8 cellular contexts compared by ENCODE assay signal in the genomic region with DNA sequence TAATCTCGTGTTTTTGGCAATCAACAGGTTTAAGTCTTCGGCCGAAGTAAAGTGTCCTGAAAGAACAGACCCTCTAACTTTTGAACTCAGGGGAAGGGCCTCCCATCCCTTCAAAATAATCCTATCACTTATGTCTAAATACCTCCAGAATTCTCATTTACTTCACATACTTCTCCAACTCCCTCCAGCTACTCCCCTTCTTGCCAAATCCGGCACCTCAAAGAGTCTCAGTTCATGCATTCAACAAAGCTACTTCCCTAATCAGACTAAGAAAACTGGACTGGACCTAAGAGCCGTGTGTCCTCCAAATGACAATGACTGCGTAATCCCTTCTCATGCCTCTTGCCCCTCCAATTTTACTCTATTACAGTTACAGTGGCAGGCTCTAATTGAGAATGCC. TPM values are rescaled to one million over a fixed set of nuclear protein-coding genes. Genes with fewer than 3 reads are reported as not detected.
DNase-seq lines count a peak whose midpoint lies in the region; ATAC-seq, FAIRE-seq and TF ChIP-seq lines count a peak whose summit lies in the region.

No MANE protein-coding gene starts in this region.

- peak overlapping the region in 3 of 4 experiments; percentile 38 to 99 (median 89); a peak in 6 of 7 replicates for H3K9ac ChIP-seq in H1 (replicated peaks in 1 of 4; ENCODE audit: extremely low read depth in 1 of 4, low read depth in 3 of 4, low read length in 3 of 4)

- H3K9me3 ChIP-seq in PC-9 (ENCODE audit: insufficient read depth, low read depth) (no peaks in the 10 kb centered on the region), H1 (ENCODE audit: insufficient read depth in 2 of 2, low read depth in 1 of 2, low read length in 1 of 2) (no peaks in the 10 kb centered on the region), prostate gland (no peaks in the 10 kb centered on the region), body of pancreas (no peaks in the 10 kb centered on the region)

- H2AK5ac ChIP-seq in H1 (ENCODE audit: low read depth, low read length), result no peak overlapping the region

- H3K4me2 ChIP-seq in PC-9, result peak overlapping the region; percentile 96
- H3K4me2 ChIP-seq in H1 (ENCODE audit: insufficient read depth in 1 of 2, low read depth in 2 of 2, low read length in 2 of 2), result peak overlapping the region; percentile 73 to 80

- H3K79me1 ChIP-seq in H1 (ENCODE audit: low read depth, low read length), result peaks cover 9% of the 10 kb centered on the region; the same call in 1 of the 2 replicates

- no peak overlapping the region for H4K5ac ChIP-seq in H1 (ENCODE audit: insufficient read length, low read depth, low read length)

- H2BK20ac ChIP-seq in H1 (ENCODE audit: low read length), result no peak overlapping the region

- ATAC-seq in GM21423 (IDR thresholded peaks at IDR 0.05; ENCODE audit: unreplicated experiment) (no peak), body of pancreas (no peak)

- 90 to 100% methylated on average over 1 to 6 of the region's 6 CpGs for WGBS in H1 (ENCODE audit: extremely low coverage in 1 of 2, insufficient coverage in 1 of 2, insufficient read length in 1 of 2, insufficient replicate concordance in 2 of 2, low coverage in 1 of 2, low lambda C conversion rate in 2 of 2, missing lambda C conversion rate in 1 of 2), 2 experiments
- WGBS in prostate gland, result 50% methylated on average over 6 of the region's 6 CpGs
- WGBS in body of pancreas, 2 donors, result 33 to 42% methylated on average over 6 of the region's 6 CpGs

- no peak overlapping the region for H2BK12ac ChIP-seq in H1 (ENCODE audit: low read depth, low read length)

- peaks cover 37% of the 10 kb centered on the region for H4K20me1 ChIP-seq in PC-9 (ENCODE audit: insufficient read depth)
- H4K20me1 ChIP-seq in H1 (replicated peaks in 1 of 2; ENCODE audit: control insufficient read depth in 1 of 2, insufficient read depth in 2 of 2, low read length in 2 of 2), result peaks cover 0 to 13% of the 10 kb centered on the region in 2 experiments

- POLR2A ChIA-PET in PC-9 (lab: Charles Lee; ENCODE audit: unreplicated experiment) (interaction anchor here (0.6 kb wide), 1 partner anchor 1730 kb away, joined by 3 read pairs; no protein-coding TSS in a partner anchor), H1 (lab: Charles Lee; ENCODE audit: partially characterized antibody) (interaction anchor here (0.6 to 5.7 kb wide), 12 partner anchors 10 to 98 kb away, joined by 3 to 50 read pairs (median 4); partner anchors contain the start of genes CPSF7, CYB561A3, SDHAF2 and TMEM138)

- no peak overlapping the region for H3K14ac ChIP-seq in H1 (ENCODE audit: insufficient read length)

- H3K36me3 ChIP-seq in PC-9 (ENCODE audit: low read depth) (peaks cover 11% of the 10 kb centered on the region), H1 (ENCODE audit: control insufficient read depth in 2 of 4, insufficient read depth in 4 of 4, low read length in 3 of 4) (peaks cover 10 to 29% (median 25%) of the 10 kb centered on the region in 4 experiments), prostate gland (peaks cover 0 to 7% of the 10 kb centered on the region in 2 donors), body of pancreas (replicated peaks in 1 of 2; ENCODE audit: insufficient read depth in 1 of 2, low read depth in 2 of 2) (peaks cover 0 to 8% of the 10 kb centered on the region in 2 donors)

- no peak overlapping the region for H3K23ac ChIP-seq in H1 (ENCODE audit: insufficient read length)

- DNase-seq in GM12864 (ENCODE audit: low read depth) (no peak), PC-9 (no peak), H1 (ENCODE audit: low read depth in 1 of 2, low spot score in 2 of 2) (no peak), prostate gland (ENCODE audit: low spot score) (no peak), C1 segment of cervical spinal cord (lab: John Stamatoyannopoulos, UW) (no peak), NCI-H524 treated with DMSO at 0.1 percent for 48 hours (lab: John Stamatoyannopoulos, UW) (no peak), body of pancreas (no peak)

- TF ChIP-seq CTCF in GM12864 (IDR thresholded peaks at IDR 0.05; ENCODE audit: low read depth, low read length, missing control alignments) (no peak), PC-9 (conservative IDR thresholded peaks at IDR 0.05) (no peak), H1 (IDR thresholded peaks at IDR 0.05; ENCODE audit: control extremely low read depth in 1 of 3, insufficient read depth in 1 of 3, low read depth in 1 of 3, low read length in 3 of 3) (no peak), prostate gland (IDR thresholded peaks at IDR 0.05) (no peak), body of pancreas (IDR thresholded peaks at IDR 0.05) (no peak)

- peaks cover 35% of the 10 kb centered on the region for H3K4me1 ChIP-seq in PC-9 (replicated peaks; ENCODE audit: insufficient read depth)
- H3K4me1 ChIP-seq in H1 (replicated peaks in 1 of 4; ENCODE audit: control insufficient read depth in 3 of 4, insufficient read depth in 4 of 4, low read length in 3 of 4), result peaks cover 5 to 14% (median 9%) of the 10 kb centered on the region in 4 experiments
- H3K4me1 ChIP-seq in prostate gland (replicated peaks), result peaks cover under 1% of the 10 kb centered on the region
- peaks cover 53% of the 10 kb centered on the region for H3K4me1 ChIP-seq in body of pancreas

- TF ChIP-seq POLR2A in H1 (IDR thresholded peaks at IDR 0.05; ENCODE audit: control extremely low read depth in 1 of 2, low read depth in 2 of 2, low read length in 2 of 2) (no peak), prostate gland (IDR thresholded peaks at IDR 0.05) (no peak), body of pancreas (IDR thresholded peaks at IDR 0.05) (no peak)

- no peak for TF ChIP-seq RAD21 in H1 (IDR thresholded peaks at IDR 0.05 in 1 of 2, conservative IDR thresholded peaks at IDR 0.05 in 1 of 2; ENCODE audit: low read depth in 2 of 2, low read length in 2 of 2)

- H3F3A ChIP-seq in PC-9 (ENCODE audit: insufficient read depth, low read depth), result peaks cover 31% of the 10 kb centered on the region

- intact Hi-C loops in PC-9 (cut with micrococcal nuclease; ENCODE audit: unreplicated experiment) (loop anchor here (2.0 to 10.0 kb wide), 4 partner anchors 61 to 295 kb away; partner anchors contain the start of gene TMEM216), prostate gland (cut with DNase I) (loop anchor here (10.0 kb wide), 1 partner anchor 1777 kb away; no protein-coding TSS in a partner anchor), body of pancreas (cut with DNase I) (no loop called here)

- 0 out of 2 replicates have a peak overlapping the region, but pooled peaks have one; percentile 5 for H4K8ac ChIP-seq in H1 (ENCODE audit: extremely low read depth, insufficient read depth, low read length)

- H3K56ac ChIP-seq in H1 (replicated peaks; ENCODE audit: insufficient read length, low read depth, low read length), result no peak overlapping the region

- no peak for TF ChIP-seq EP300 in H1 (IDR thresholded peaks at IDR 0.05; ENCODE audit: borderline replicate concordance in 1 of 2, low read depth in 2 of 2, low read length in 2 of 2)

- H2BK120ac ChIP-seq in H1 (replicated peaks; ENCODE audit: low read depth, low read length), result no peak overlapping the region

- H2AFZ ChIP-seq in PC-9, result no peak overlapping the region
- no peak overlapping the region for H2AFZ ChIP-seq in H1 (ENCODE audit: low read length)

- peaks cover 9% of the 10 kb centered on the region; the same call in 1 of the 2 replicates for H3K23me2 ChIP-seq in H1 (ENCODE audit: low read depth, low read length)

- FAIRE-seq in H1 (lab: Jason Lieb, UNC), result no peak

- no peak overlapping the region for H3K18ac ChIP-seq in H1 (ENCODE audit: extremely low read depth, low read length)

- H2BK5ac ChIP-seq in H1 (ENCODE audit: low read depth, low read length), result no peak overlapping the region

- H3K27me3 ChIP-seq in PC-9 (ENCODE audit: insufficient read depth, low read depth) (no peaks in the 10 kb centered on the region), H1 (replicated peaks in 1 of 4; ENCODE audit: control insufficient read depth in 3 of 4, extremely low read depth in 1 of 4, insufficient read depth in 3 of 4, low read length in 3 of 4) (no peaks in the 10 kb centered on the region), prostate gland (replicated peaks; ENCODE audit: insufficient read depth) (no peaks in the 10 kb centered on the region), body of pancreas (no peaks in the 10 kb centered on the region)

- peaks cover 70% of the 10 kb centered on the region for H3K79me2 ChIP-seq in PC-9 (ENCODE audit: low read depth)
- H3K79me2 ChIP-seq in H1 (ENCODE audit: control insufficient read depth in 1 of 2, insufficient read depth in 2 of 2, low read length in 2 of 2), result peaks cover 23 to 63% of the 10 kb centered on the region in 2 experiments

- H3K4me3 ChIP-seq in GM12864 (ENCODE audit: low read depth, low read length), result peak overlapping the region; percentile 72
- H3K4me3 ChIP-seq in PC-9, result peak overlapping the region; percentile 99
- peak overlapping the region; percentile 79 to 96 (median 92); a peak in 5 of 8 replicates for H3K4me3 ChIP-seq in H1 (ENCODE audit: extremely low read depth in 1 of 4, insufficient read depth in 2 of 4, low read depth in 3 of 4, low read length in 4 of 4)
- peak overlapping the region; percentile 93 to 95 for H3K4me3 ChIP-seq in prostate gland
- H3K4me3 ChIP-seq in body of pancreas, result no peak overlapping the region

- H3K27ac ChIP-seq in PC-9, result no peak overlapping the region
- H3K27ac ChIP-seq in H1 (ENCODE audit: low read depth, low read length), result no peak overlapping the region
- peak overlapping the region in 1 of 2 donors; percentile 84 for H3K27ac ChIP-seq in prostate gland
- H3K27ac ChIP-seq in body of pancreas, result no peak overlapping the region

- H4K91ac ChIP-seq in H1 (replicated peaks; ENCODE audit: insufficient read length, low read length), result no peak overlapping the region

- BruUV-seq in PC-9 (replicated peaks; lab: Mats Ljungman, UMichigan), result no TSS peak

- H2BK15ac ChIP-seq in H1 (ENCODE audit: low read length), result no peak overlapping the region

- no peak overlapping the region for H3K4ac ChIP-seq in H1 (replicated peaks; ENCODE audit: insufficient read length, low read depth, low read length)

- CTCF ChIA-PET in PC-9 (lab: Charles Lee), result interaction anchor here (0.6 to 0.8 kb wide), 2 partner anchors 33 to 43 kb away, joined by 4 to 7 read pairs; no protein-coding TSS in a partner anchor
- CTCF ChIA-PET in H1 (lab: Charles Lee; ENCODE audit: partially characterized antibody), result interaction anchor here (0.5 to 3.0 kb wide), 8 partner anchors 21 to 307 kb away, joined by 3 to 28 read pairs (median 4); partner anchors contain the start of gene TMEM216

- H3K9me2 ChIP-seq in PC-9 (ENCODE audit: insufficient read depth), result no peaks in the 10 kb centered on the region

RNA-seq across cellular contexts. Expression of gene DDB1, which starts 1.3 kb away (rescaled TPM):
- total RNA-seq in PC-9 (2021), result 302 and 305 TPM in 2 replicates
- 275 and 283 TPM in 2 replicates for total RNA-seq in H1 (2021; fragmentation: NEBNext Ultra II Directional; extraction: Animal tissue kit (Norgen Biotek cat#: 25700))
- 239 and 306 TPM in 2 replicates for polyA plus RNA-seq in H1 (2011; rRNA removed)
- 295 TPM for polyA plus RNA-seq in H1 (2011; cell fraction: cytosol; rRNA removed)
- 261 TPM for polyA plus RNA-seq in H1 (2011; cell fraction: nucleus; rRNA removed)
- 171 to 276 TPM (median 267 TPM) in 4 replicates for polyA plus RNA-seq in H1 (2012, experiment 1 of 2)
- 180 TPM for polyA plus RNA-seq in H1 (2012, experiment 2 of 2)
- 110 TPM for polyA plus RNA-seq in H1 (2013, experiment 1 of 2)
- polyA plus RNA-seq in H1 (2013, experiment 2 of 2), result 98.1 TPM
- 517 and 594 TPM in 2 replicates for polyA minus RNA-seq in H1 (2011; rRNA and poly(A)+ RNA removed)
- 315 TPM for polyA minus RNA-seq in H1 (2011; cell fraction: cytosol; rRNA and poly(A)+ RNA removed)
- 214 TPM for polyA minus RNA-seq in H1 (2011; cell fraction: nucleus; rRNA and poly(A)+ RNA removed)
- 100 to 1,000 TPM; 179 to 253 TPM for total RNA-seq in prostate gland
- total RNA-seq in body of pancreas, result 10 to 100 TPM; 70.6 to 91.0 TPM

RNA-seq across cellular contexts. Expression of gene TKFC, which starts 1.4 kb away (rescaled TPM):
- total RNA-seq in PC-9 (2021) (168 and 258 TPM in 2 replicates), prostate gland (10 to 100 TPM; 52.8 to 79.3 TPM), body of pancreas (10 to 100 TPM; 27.5 to 38.6 TPM)
- total RNA-seq in H1 (2021; fragmentation: NEBNext Ultra II Directional; extraction: Animal tissue kit (Norgen Biotek cat#: 25700)), result 53.5 and 56.0 TPM in 2 replicates
- polyA plus RNA-seq in H1 (2011; rRNA removed), result 55.0 and 84.1 TPM in 2 replicates
- polyA plus RNA-seq in H1 (2011; cell fraction: cytosol; rRNA removed), result 52.9 TPM
- polyA plus RNA-seq in H1 (2011; cell fraction: nucleus; rRNA removed), result 212 TPM
- polyA plus RNA-seq in H1 (2012, experiment 1 of 2), result 44.5 to 59.9 TPM (median 59.3 TPM) in 4 replicates
- 53.9 TPM for polyA plus RNA-seq in H1 (2012, experiment 2 of 2)
- polyA plus RNA-seq in H1 (2013, experiment 1 of 2), result 22.7 TPM
- polyA plus RNA-seq in H1 (2013, experiment 2 of 2), result 21.6 TPM
- polyA minus RNA-seq in H1 (2011; rRNA and poly(A)+ RNA removed), result 47.8 and 62.2 TPM in 2 replicates
- polyA minus RNA-seq in H1 (2011; cell fraction: cytosol; rRNA and poly(A)+ RNA removed), result 48.3 TPM
- 70.7 TPM for polyA minus RNA-seq in H1 (2011; cell fraction: nucleus; rRNA and poly(A)+ RNA removed)

RNA-seq across cellular contexts. Expression of gene CYB561A3, which starts 30.0 kb away (rescaled TPM):
- 96.9 and 120 TPM in 2 replicates for total RNA-seq in PC-9 (2021)
- 29.6 and 32.5 TPM in 2 replicates for total RNA-seq in H1 (2021; fragmentation: NEBNext Ultra II Directional; extraction: Animal tissue kit (Norgen Biotek cat#: 25700))
- polyA plus RNA-seq in H1 (2011; rRNA removed), result 41.2 and 58.0 TPM in 2 replicates
- polyA plus RNA-seq in H1 (2011; cell fraction: cytosol; rRNA removed), result 41.0 TPM
- polyA plus RNA-seq in H1 (2011; cell fraction: nucleus; rRNA removed), result 78.6 TPM
- polyA plus RNA-seq in H1 (2012, experiment 1 of 2), result 22.0 to 30.7 TPM (median 26.6 TPM) in 4 replicates
- 26.9 TPM for polyA plus RNA-seq in H1 (2012, experiment 2 of 2)
- 23.7 TPM for polyA plus RNA-seq in H1 (2013, experiment 1 of 2)
- 19.1 TPM for polyA plus RNA-seq in H1 (2013, experiment 2 of 2)
- 40.7 and 45.3 TPM in 2 replicates for polyA minus RNA-seq in H1 (2011; rRNA and poly(A)+ RNA removed)
- 14.2 TPM for polyA minus RNA-seq in H1 (2011; cell fraction: cytosol; rRNA and poly(A)+ RNA removed)
- 18.9 TPM for polyA minus RNA-seq in H1 (2011; cell fraction: nucleus; rRNA and poly(A)+ RNA removed)
- 10 to 100 TPM; 51.6 to 79.1 TPM for total RNA-seq in prostate gland
- total RNA-seq in body of pancreas, result 10 to 100 TPM; 26.5 to 31.3 TPM

RNA-seq across cellular contexts. Expression of gene TMEM138, which starts 30.5 kb away (rescaled TPM):
- total RNA-seq in PC-9 (2021) (32.5 and 46.1 TPM in 2 replicates), prostate gland (10 to 100 TPM; 17.9 to 35.4 TPM), body of pancreas (10 to 100 TPM; 15.8 to 35.3 TPM)
- total RNA-seq in H1 (2021; fragmentation: NEBNext Ultra II Directional; extraction: Animal tissue kit (Norgen Biotek cat#: 25700)), result 32.9 and 35.3 TPM in 2 replicates
- polyA plus RNA-seq in H1 (2011; rRNA removed), result 48.6 and 59.0 TPM in 2 replicates
- polyA plus RNA-seq in H1 (2011; cell fraction: cytosol; rRNA removed), result 49.3 TPM
- polyA plus RNA-seq in H1 (2011; cell fraction: nucleus; rRNA removed), result 94.3 TPM
- 30.9 to 37.5 TPM (median 36.8 TPM) in 4 replicates for polyA plus RNA-seq in H1 (2012, experiment 1 of 2)
- polyA plus RNA-seq in H1 (2012, experiment 2 of 2), result 31.0 TPM
- 56.1 TPM for polyA plus RNA-seq in H1 (2013, experiment 1 of 2)
- 65.4 TPM for polyA plus RNA-seq in H1 (2013, experiment 2 of 2)
- 63.9 and 87.5 TPM in 2 replicates for polyA minus RNA-seq in H1 (2011; rRNA and poly(A)+ RNA removed)
- 18.3 TPM for polyA minus RNA-seq in H1 (2011; cell fraction: cytosol; rRNA and poly(A)+ RNA removed)
- polyA minus RNA-seq in H1 (2011; cell fraction: nucleus; rRNA and poly(A)+ RNA removed), result 51.2 TPM

RNA-seq across cellular contexts. Expression of gene VWCE, which starts 36.5 kb away (rescaled TPM):
- total RNA-seq in PC-9 (2021) (0.41 and 1.4 TPM in 2 replicates), prostate gland (1 to 10 TPM; 2.0 to 4.3 TPM), body of pancreas (1 to 10 TPM in 1 of 2 donors, not detected in 1; 4.3 TPM)
- 12.3 and 14.5 TPM in 2 replicates for total RNA-seq in H1 (2021; fragmentation: NEBNext Ultra II Directional; extraction: Animal tissue kit (Norgen Biotek cat#: 25700))
- polyA plus RNA-seq in H1 (2011; rRNA removed), result 9.5 and 16.8 TPM in 2 replicates
- 10.7 TPM for polyA plus RNA-seq in H1 (2011; cell fraction: cytosol; rRNA removed)
- polyA plus RNA-seq in H1 (2011; cell fraction: nucleus; rRNA removed), result 41.1 TPM
- 10.6 to 18.5 TPM (median 16.1 TPM) in 4 replicates for polyA plus RNA-seq in H1 (2012, experiment 1 of 2)
- polyA plus RNA-seq in H1 (2012, experiment 2 of 2), result 10.9 TPM
- polyA plus RNA-seq in H1 (2013, experiment 1 of 2), result 14.6 TPM
- 13.6 TPM for polyA plus RNA-seq in H1 (2013, experiment 2 of 2)
- polyA minus RNA-seq in H1 (2011; rRNA and poly(A)+ RNA removed), result 9.4 and 11.4 TPM in 2 replicates
- polyA minus RNA-seq in H1 (2011; cell fraction: cytosol; rRNA and poly(A)+ RNA removed), result 9.7 TPM
- polyA minus RNA-seq in H1 (2011; cell fraction: nucleus; rRNA and poly(A)+ RNA removed), result 13.5 TPM

Comparison
In these comparisons a context has a peak if more than half of its experiments do, and no peak if none do; other contexts are left out.
1. H3K4me3 ChIP-seq: peak in GM12864 (single experiment), PC-9 (single experiment), H1 (4 of 4) and prostate gland (2 of 2); none in body of pancreas (0 of 2).